ENCODE assay signal across 8 cellular contexts in the genomic region with DNA sequence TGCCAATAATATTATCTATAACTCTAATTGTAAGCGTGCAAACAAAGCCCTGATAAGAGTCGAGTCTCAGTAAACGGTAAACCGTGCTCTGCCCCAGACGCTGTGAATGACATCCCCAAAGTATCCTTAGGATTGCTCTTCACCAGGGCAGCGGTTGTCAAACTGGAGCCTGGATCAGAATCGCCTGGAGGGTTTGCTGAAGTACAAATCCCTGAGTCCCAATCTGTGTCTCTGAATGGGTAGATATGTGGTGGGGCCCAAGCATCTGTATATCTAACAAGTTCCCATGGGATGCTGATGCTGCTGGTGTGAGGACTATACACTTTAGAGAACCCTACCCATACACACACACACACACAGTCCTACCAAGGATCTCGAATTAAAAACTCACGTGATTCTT. TPM values are rescaled to one million over a fixed set of nuclear protein-coding genes. Genes with fewer than 3 reads are reported as not detected.
DNase-seq lines count a peak whose midpoint lies in the region; ATAC-seq and TF ChIP-seq lines count a peak whose summit lies in the region.

No MANE protein-coding gene starts in this region.

- H3K36me3 Mint-ChIP-seq in activated T-helper 2 cell treated with anti-CD3 and anti-CD28 coated beads, Interferon-gamma antibody, Interleukin-2, Interleukin-4, amounts not matched to agents 10 μg/mL and 5 μg/mL and 100 μg/mL, durations not matched to agents 14 hours and 24 hours and 36 hours (ENCODE audit: low read depth), result no peaks in the 10 kb centered on the region

- no peaks in the 10 kb centered on the region for H3K9me3 ChIP-seq in left ventricle myocardium inferior (replicated peaks)
- H3K9me3 ChIP-seq in mesenchymal stem cell (ENCODE audit: control insufficient read depth, low read length), result no peaks in the 10 kb centered on the region

- H2BK5ac ChIP-seq in mesenchymal stem cell (ENCODE audit: low read depth, low read length, poor library complexity, severe bottlenecking), result no peak overlapping the region

- H3K27me3 Mint-ChIP-seq in activated T-helper 2 cell treated with anti-CD3 and anti-CD28 coated beads, Interferon-gamma antibody, Interleukin-2, Interleukin-4, amounts not matched to agents 10 μg/mL and 5 μg/mL and 100 μg/mL, durations not matched to agents 14 hours and 24 hours and 36 hours (ENCODE audit: low read depth), result peaks cover 62% of the 10 kb centered on the region

- H3K4me1 ChIP-seq in left ventricle myocardium inferior (peaks cover 65% of the 10 kb centered on the region), mesenchymal stem cell (ENCODE audit: control insufficient read depth, insufficient read depth, low read depth, low read length) (peaks cover 2% of the 10 kb centered on the region), foreskin keratinocyte (peaks cover 9% of the 10 kb centered on the region)

- no peak overlapping the region for H4K8ac ChIP-seq in mesenchymal stem cell (ENCODE audit: low read length)

- H2AK5ac ChIP-seq in mesenchymal stem cell (ENCODE audit: low read length, severe bottlenecking), result peak overlapping the region; percentile 13

- H2AFZ ChIP-seq in mesenchymal stem cell (ENCODE audit: low read depth, low read length), result no peak overlapping the region

- ATAC-seq in left ventricle myocardium superior, result no peak
- ATAC-seq in GM21367 (IDR thresholded peaks at IDR 0.05; ENCODE audit: unreplicated experiment), result no peak
- ATAC-seq in foreskin keratinocyte, result no peak

- peaks cover 23% of the 10 kb centered on the region for H3K4me1 Mint-ChIP-seq in activated T-helper 2 cell treated with anti-CD3 and anti-CD28 coated beads, Interferon-gamma antibody, Interleukin-2, Interleukin-4, amounts not matched to agents 10 μg/mL and 5 μg/mL and 100 μg/mL, durations not matched to agents 14 hours and 24 hours and 36 hours (ENCODE audit: low read depth)

- no peak overlapping the region for H4K91ac ChIP-seq in mesenchymal stem cell (ENCODE audit: low read length)

- H3K27ac ChIP-seq in left ventricle myocardium inferior (replicated peaks), result peak overlapping the region; percentile 97
- H3K27ac ChIP-seq in mesenchymal stem cell (ENCODE audit: low read length, poor library complexity, severe bottlenecking), result no peak overlapping the region
- H3K27ac ChIP-seq in foreskin keratinocyte, result no peak overlapping the region

- peak overlapping the region; percentile 74 for H3K4me3 Mint-ChIP-seq in activated T-helper 2 cell treated with anti-CD3 and anti-CD28 coated beads, Interferon-gamma antibody, Interleukin-2, Interleukin-4, amounts not matched to agents 10 μg/mL and 5 μg/mL and 100 μg/mL, durations not matched to agents 14 hours and 24 hours and 36 hours (ENCODE audit: low read depth)

- 81% methylated on average over 8 of the region's 9 CpGs for WGBS in mesenchymal stem cell

- H3K4me3 ChIP-seq in left ventricle myocardium inferior (peak overlapping the region; percentile 99), mesenchymal stem cell (ENCODE audit: insufficient read depth in 1 of 2, low read depth in 1 of 2, low read length in 2 of 2) (peak overlapping the region in 1 of 2 experiments; percentile 59)

- H2BK15ac ChIP-seq in mesenchymal stem cell (ENCODE audit: low read depth, poor library complexity, severe bottlenecking), result no peak overlapping the region

- intact Hi-C loops in left ventricle myocardium inferior (cut with micrococcal nuclease), result loop anchor here (10.0 kb wide), 1 partner anchor 290 kb away; no protein-coding TSS in a partner anchor
- intact Hi-C loops in left ventricle myocardium superior (cut with micrococcal nuclease), result loop anchor here (5.0 kb wide), 1 partner anchor 288 kb away; no protein-coding TSS in a partner anchor
- intact Hi-C loops in activated T-helper 2 cell treated with anti-CD3 and anti-CD28 coated beads, Interferon-gamma antibody, Interleukin-2, Interleukin-4, amounts not matched to agents 10 μg/mL and 5 μg/mL and 100 μg/mL, durations not matched to agents 14 hours and 24 hours and 36 hours (cut with micrococcal nuclease), result no loop called here

- peaks cover 1% of the 10 kb centered on the region for H3K79me1 ChIP-seq in mesenchymal stem cell (replicated peaks; ENCODE audit: low read length, poor library complexity, severe bottlenecking)

- no peak overlapping the region for H3K18ac ChIP-seq in mesenchymal stem cell (ENCODE audit: low read depth in 1 of 2, low read length in 2 of 2)

- H3K9me3 Mint-ChIP-seq in activated T-helper 2 cell treated with anti-CD3 and anti-CD28 coated beads, Interferon-gamma antibody, Interleukin-2, Interleukin-4, amounts not matched to agents 10 μg/mL and 5 μg/mL and 100 μg/mL, durations not matched to agents 14 hours and 24 hours and 36 hours, result no peaks in the 10 kb centered on the region

- H3K27ac Mint-ChIP-seq in activated T-helper 2 cell treated with anti-CD3 and anti-CD28 coated beads, Interferon-gamma antibody, Interleukin-2, Interleukin-4, amounts not matched to agents 10 μg/mL and 5 μg/mL and 100 μg/mL, durations not matched to agents 14 hours and 24 hours and 36 hours, result no peak overlapping the region

- DNase-seq in left ventricle myocardium inferior (no peak), left ventricle myocardium superior (no peak), mesenchymal stem cell (peak; percentile 18), Ammon's horn (ENCODE audit: low spot score) (no peak), NCI-H345 (lab: John Stamatoyannopoulos, UW) (no peak), foreskin keratinocyte (no peak)
- DNase-seq in activated T-helper 2 cell treated with anti-CD3 and anti-CD28 coated beads, Interferon-gamma antibody, Interleukin-2, Interleukin-4, amounts not matched to agents 10 μg/mL and 5 μg/mL and 100 μg/mL, durations not matched to agents 14 hours and 24 hours and 36 hours (ENCODE audit: low spot score), result no peak

- no peak overlapping the region for H3K23ac ChIP-seq in mesenchymal stem cell (ENCODE audit: low read length in 2 of 2)

- no peak overlapping the region for H2BK12ac ChIP-seq in mesenchymal stem cell (ENCODE audit: low read length in 2 of 2)

- H2BK120ac ChIP-seq in mesenchymal stem cell (ENCODE audit: low read depth, low read length), result no peak overlapping the region

- peak overlapping the region; percentile 36 for H3K9ac ChIP-seq in mesenchymal stem cell (ENCODE audit: low read length)

- TF ChIP-seq CTCF in left ventricle myocardium inferior (IDR thresholded peaks at IDR 0.05; ENCODE audit: borderline replicate concordance) (no peak), foreskin keratinocyte (conservative IDR thresholded peaks at IDR 0.05) (no peak)

- H3K14ac ChIP-seq in mesenchymal stem cell (ENCODE audit: low read length in 2 of 2), result no peak overlapping the region

- H3K27me3 ChIP-seq in left ventricle myocardium inferior (ENCODE audit: low read depth), result no peaks in the 10 kb centered on the region
- H3K27me3 ChIP-seq in mesenchymal stem cell (ENCODE audit: control insufficient read depth in 1 of 2, insufficient read depth in 1 of 2, low read length in 2 of 2), result no peaks in the 10 kb centered on the region
- no peaks in the 10 kb centered on the region for H3K27me3 ChIP-seq in foreskin keratinocyte

- no peak overlapping the region for H3K4me2 ChIP-seq in mesenchymal stem cell (ENCODE audit: low read length, poor library complexity, severe bottlenecking)

- H3K4ac ChIP-seq in mesenchymal stem cell (ENCODE audit: low read depth in 1 of 2, low read length in 2 of 2), result no peak overlapping the region

- H3K36me3 ChIP-seq in left ventricle myocardium inferior (no peaks in the 10 kb centered on the region), mesenchymal stem cell (ENCODE audit: control insufficient read depth in 1 of 2, insufficient read depth in 2 of 2, low read depth in 1 of 2, low read length in 2 of 2) (no peaks in the 10 kb centered on the region)

RNA-seq across cellular contexts. Expression of gene APBB2, which starts 0.8 kb away (rescaled TPM):
- 23.5 TPM for total RNA-seq in left ventricle myocardium inferior
- total RNA-seq in left ventricle myocardium superior, result 23.9 TPM
- total RNA-seq in activated T-helper 2 cell treated with anti-CD3 and anti-CD28 coated beads, Interferon-gamma antibody, Interleukin-2, Interleukin-4, amounts not matched to agents 10 μg/mL and 5 μg/mL and 100 μg/mL, durations not matched to agents 14 hours and 24 hours and 36 hours, result 0.73 and 1.4 TPM in 2 replicates
- polyA plus RNA-seq in mesenchymal stem cell (2013, experiment 1 of 2), result 22.6 TPM
- 22.6 TPM for polyA plus RNA-seq in mesenchymal stem cell (2013, experiment 2 of 2)
- 52.4 and 52.6 TPM in 2 replicates for total RNA-seq in foreskin keratinocyte
- polyA plus RNA-seq in foreskin keratinocyte, result 11.3 and 12.1 TPM in 2 replicates

RNA-seq across cellular contexts. Expression of gene UCHL1, which starts 41.6 kb away (rescaled TPM):
- total RNA-seq in left ventricle myocardium inferior (35.2 TPM), left ventricle myocardium superior (4.8 TPM), foreskin keratinocyte (5.2 and 7.5 TPM in 2 replicates)
- total RNA-seq in activated T-helper 2 cell treated with anti-CD3 and anti-CD28 coated beads, Interferon-gamma antibody, Interleukin-2, Interleukin-4, amounts not matched to agents 10 μg/mL and 5 μg/mL and 100 μg/mL, durations not matched to agents 14 hours and 24 hours and 36 hours, result 0.48 and 0.83 TPM in 2 replicates
- 1,126 TPM for polyA plus RNA-seq in mesenchymal stem cell (2013, experiment 1 of 2)
- polyA plus RNA-seq in mesenchymal stem cell (2013, experiment 2 of 2), result 1,155 TPM
- polyA plus RNA-seq in foreskin keratinocyte, result 5.2 and 7.9 TPM in 2 replicates

Comparison
In these comparisons a context has a peak if more than half of its experiments do, and no peak if none do; other contexts are left out.
1. RNA of gene APBB2, which starts 0.8 kb away (total RNA-seq): 52.4 to 52.6 TPM in foreskin keratinocyte, 23.9 TPM in left ventricle myocardium superior (single experiment) and 23.5 TPM in left ventricle myocardium inferior (single experiment); 0.73 to 1.4 TPM in activated T-helper 2 cell treated with anti-CD3 and anti-CD28 coated beads, Interferon-gamma antibody, Interleukin-2, Interleukin-4, amounts not matched to agents 10 μg/mL and 5 μg/mL and 100 μg/mL, durations not matched to agents 14 hours and 24 hours and 36 hours; every median in the first group is over 10 times any median in the second.